Comparison of ENCODE assay signal across 15 cellular contexts in the genomic region with DNA sequence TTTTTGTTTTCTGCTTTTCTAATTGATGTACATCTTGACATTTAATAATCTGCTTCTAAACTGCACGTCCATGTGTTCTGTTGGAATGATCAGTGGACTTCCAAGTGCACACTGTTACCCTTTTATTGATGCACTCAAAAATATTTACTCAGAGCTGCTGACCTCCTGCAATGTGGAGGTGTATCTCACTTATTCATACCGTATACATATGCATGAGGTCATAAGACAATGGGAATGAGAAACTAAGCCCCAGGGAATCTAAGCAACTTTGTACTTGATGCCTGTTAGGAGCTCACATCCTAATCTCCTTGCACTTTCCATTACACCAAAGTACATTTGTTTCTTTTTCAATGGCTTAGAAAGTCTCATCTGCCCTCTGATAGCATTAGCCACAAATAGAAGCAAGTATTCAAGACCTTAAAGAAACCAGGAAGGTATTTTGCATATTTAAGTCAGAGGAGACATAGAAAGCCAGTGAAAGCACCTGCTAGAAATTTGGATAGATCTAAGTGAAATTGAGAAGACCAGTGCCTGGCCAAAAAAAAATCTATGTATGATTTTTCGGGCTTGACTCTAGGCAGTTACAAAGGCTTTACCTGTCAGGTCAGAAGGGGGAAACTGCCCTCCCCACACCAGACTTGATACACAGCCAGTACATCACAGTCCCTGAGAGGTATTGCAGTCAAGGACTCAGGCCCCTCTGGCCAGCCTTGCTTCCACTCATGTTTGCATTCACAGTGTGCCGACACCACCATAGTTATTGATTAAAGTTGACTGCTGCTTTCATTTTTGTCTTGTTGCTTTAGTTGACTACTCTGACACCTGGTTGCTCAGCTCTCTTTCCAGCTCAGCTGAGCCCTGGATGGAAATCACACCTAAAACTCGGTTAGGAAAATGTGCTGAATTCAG.
"Had no signal": no experiment of that assay in that cellular context is flagged by ENCODE, and none has a peak within 500 bp of the region (broad histone marks: within the 10 kb centered on the region; RNA-seq: fewer than 3 reads in every experiment).

No MANE protein-coding gene starts in this region.

- H3K4me3 ChIP-seq: breast epithelium, esophagus muscularis mucosa, hepatocyte, left lung, neural progenitor cell, pancreas, thoracic aorta had no signal

- H2AFZ ChIP-seq: hepatocyte had no signal

- H3K36me3 ChIP-seq: breast epithelium, esophagus muscularis mucosa, left lung, neural progenitor cell, pancreas, thoracic aorta had no signal

- H3K9me3 ChIP-seq: breast epithelium, esophagus muscularis mucosa, left lung, pancreas, thoracic aorta had no signal

- H3K4me1 ChIP-seq: breast epithelium, esophagus muscularis mucosa, left lung, pancreas had no signal

- H3K4me2 ChIP-seq: hepatocyte, neural progenitor cell had no signal

- H3K27me3 ChIP-seq: breast epithelium, esophagus muscularis mucosa, hepatocyte, left lung, neural progenitor cell, pancreas had no signal

- H3K79me2 ChIP-seq: hepatocyte had no signal

- DNase-seq: activated CD4-positive, alpha-beta T cell treated with anti-CD3 and anti-CD28 coated beads, Interleukin-2, amount 50 U/mL, for 48 hours; activated naive CD4-positive, alpha-beta T cell treated with Interleukin-2 at 50 U/mL for 16 hours; anterior cingulate cortex; left lung; mammary epithelial cell; naive B cell; stimulated activated CD4-positive, alpha-beta T cell treated with anti-CD3 and anti-CD28 coated beads, Interleukin-12 subunit alpha, Interleukin-12 subunit beta, amount 100 ng/mL, for 4 hours; stimulated activated CD4-positive, alpha-beta T cell treated with anti-CD3 and anti-CD28 coated beads, Interleukin-2, amount 100 ng/mL, for 24 hours had no signal

- H3K9ac ChIP-seq: neural progenitor cell had no signal

- H3K27ac ChIP-seq: breast epithelium, esophagus muscularis mucosa, hepatocyte, left lung, neural progenitor cell, pancreas, thoracic aorta had no signal

- ATAC-seq: activated T-helper 17 cell treated with anti-CD3 and anti-CD28 coated beads, Interleukin-2, amount 50 U/mL, for 72 hours; left lung had no signal
